ENCODE assay signal across 23 cellular contexts in the genomic region with DNA sequence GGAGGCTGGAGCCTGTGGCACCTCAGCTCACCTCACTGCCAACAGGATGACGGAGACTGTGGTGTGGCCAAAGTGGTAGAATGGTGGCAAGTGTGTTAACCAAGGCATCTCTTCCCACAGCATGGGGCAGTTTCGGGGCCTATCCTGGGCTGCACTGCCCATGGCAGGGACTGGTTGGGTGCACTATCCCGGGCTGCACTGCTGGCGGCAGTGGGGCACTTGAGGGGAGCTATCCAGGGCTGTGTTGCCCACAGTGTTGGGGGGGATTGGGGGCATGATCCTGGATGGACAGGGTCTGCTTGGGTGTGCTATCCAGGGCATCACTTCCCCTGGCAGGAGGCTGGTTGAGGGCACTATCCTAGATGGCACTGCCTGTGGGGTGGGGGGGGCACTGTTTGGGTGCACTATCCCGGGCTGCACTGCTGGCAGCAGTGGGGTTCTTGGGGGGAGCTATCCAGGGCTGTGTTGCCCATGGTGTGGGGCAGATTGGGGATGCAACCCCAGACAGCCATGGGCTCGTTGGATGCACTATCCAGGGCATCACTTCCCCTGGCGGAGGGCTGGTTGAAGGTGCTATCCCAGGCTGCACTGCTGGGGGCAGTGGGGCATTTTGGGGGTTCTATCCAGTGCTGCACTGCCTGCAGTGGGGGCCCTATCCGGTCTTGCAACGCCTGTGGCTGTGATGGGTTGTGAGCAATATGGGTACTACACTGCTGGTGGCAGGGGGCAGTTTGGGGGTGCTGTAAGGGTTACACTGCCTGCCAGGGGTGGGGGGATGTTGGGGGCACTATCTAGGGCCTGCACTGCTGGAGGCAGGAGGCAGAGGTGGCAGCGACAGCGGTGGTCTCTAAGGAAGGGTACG.
DNase-seq lines count a peak whose midpoint lies in the region; ATAC-seq and TF ChIP-seq lines count a peak whose summit lies in the region.
"Had no signal": no experiment of that assay in that cellular context is flagged by ENCODE, and none has a peak within 500 bp of the region (broad histone marks: within the 10 kb centered on the region; RNA-seq: fewer than 3 reads in every experiment).

No MANE protein-coding gene starts in this region.

- TF ChIP-seq CTCF in natural killer cell (IDR thresholded peaks at IDR 0.05) (no peak), upper lobe of right lung (IDR thresholded peaks at IDR 0.05) (no peak)

- H3K4me3 Mint-ChIP-seq in natural killer cell treated with Interleukin-12 subunit alpha and Interleukin-12 subunit beta and Interleukin-15 and Interleukin-18, amount 100 ng/mL, for 72 hours: no peak overlapping the region
- no peak overlapping the region for H3K4me3 Mint-ChIP-seq in natural killer cell
- H3K4me3 Mint-ChIP-seq: CD14-positive monocyte; CD4-positive, alpha-beta T cell; CD8-positive, alpha-beta memory T cell; GM23338; H9 had no signal

- peaks cover 17% of the 10 kb centered on the region for H3K9me3 Mint-ChIP-seq in natural killer cell treated with Interleukin-12 subunit alpha and Interleukin-12 subunit beta and Interleukin-15 and Interleukin-18, amount 100 ng/mL, for 72 hours
- H3K9me3 Mint-ChIP-seq in natural killer cell: peaks cover 9 to 14% of the 10 kb centered on the region in 2 donors

- no peaks in the 10 kb centered on the region for H3K4me1 Mint-ChIP-seq in natural killer cell treated with Interleukin-12 subunit alpha and Interleukin-12 subunit beta and Interleukin-15 and Interleukin-18, amount 100 ng/mL, for 72 hours (ENCODE audit: low read depth in 2 of 2)
- H3K4me1 Mint-ChIP-seq in natural killer cell: no peaks in the 10 kb centered on the region
- H3K4me1 Mint-ChIP-seq: CD14-positive monocyte; CD8-positive, alpha-beta memory T cell; GM23338; H9 had no signal

- no peak overlapping the region for H3K27ac ChIP-seq in upper lobe of right lung
- H3K27ac ChIP-seq: 22Rv1; BLaER1 treated with 17β-estradiol and CSF1 and Interleukin-3, amounts not matched to agents 10 nM and 100 nM had no signal

- ATAC-seq in natural killer cell treated with Interleukin-12 subunit alpha and Interleukin-12 subunit beta and Interleukin-15 and Interleukin-18, amount 100 ng/mL, for 72 hours: peak; percentile 27 to 43
- ATAC-seq in natural killer cell: no peak
- ATAC-seq in upper lobe of right lung: peak; percentile 43
- ATAC-seq: A549, GM12878, GM23338, HCT116 had no signal

- no peaks in the 10 kb centered on the region for H3K36me3 Mint-ChIP-seq in natural killer cell treated with Interleukin-12 subunit alpha and Interleukin-12 subunit beta and Interleukin-15 and Interleukin-18, amount 100 ng/mL, for 72 hours
- H3K36me3 Mint-ChIP-seq in natural killer cell: peaks cover 7% of the 10 kb centered on the region
- H3K36me3 Mint-ChIP-seq: CD14-positive monocyte; CD8-positive, alpha-beta memory T cell had no signal

- H3K4me3 ChIP-seq in upper lobe of right lung: no peak overlapping the region
- H3K4me3 ChIP-seq: A549; BLaER1 treated with 17β-estradiol and CSF1 and Interleukin-3, amounts not matched to agents 10 nM and 100 nM; GM12878; GM23338 had no signal

- intact Hi-C loops in natural killer cell (cut with micrococcal nuclease) (no loop called here), upper lobe of right lung (cut with DNase I) (no loop called here)

- peak; percentile 19 for DNase-seq in activated CD8-positive, alpha-beta memory T cell treated with anti-CD3 and anti-CD28 coated beads for 24 hours
- no peak for DNase-seq in activated CD8-positive, alpha-beta memory T cell treated with anti-CD3 and anti-CD28 coated beads, Interleukin-2, amount 50 U/mL, for 4 hours
- no peak for DNase-seq in natural killer cell treated with Interleukin-12 subunit alpha and Interleukin-12 subunit beta and Interleukin-15 and Interleukin-18, amount 100 ng/mL, for 72 hours (ENCODE audit: low spot score)
- DNase-seq in natural killer cell (no peak), upper lobe of right lung (no peak), A172 (ENCODE audit: low spot score) (no peak)
- DNase-seq: ACHN; AML-193; BE2C; CD4-positive, alpha-beta T cell; CD8-positive, alpha-beta memory T cell; DMS 273 treated with DMSO at 0.1 percent for 48 hours; DMS79; EL; GDM1; H9 had no signal

- H3K27me3 Mint-ChIP-seq in natural killer cell treated with Interleukin-12 subunit alpha and Interleukin-12 subunit beta and Interleukin-15 and Interleukin-18, amount 100 ng/mL, for 72 hours: no peaks in the 10 kb centered on the region
- H3K27me3 Mint-ChIP-seq in natural killer cell (ENCODE audit: low read depth in 2 of 2): no peaks in the 10 kb centered on the region
- H3K27me3 Mint-ChIP-seq: CD4-positive, alpha-beta T cell; CD8-positive, alpha-beta memory T cell had no signal

- H3K27me3 ChIP-seq in upper lobe of right lung: no peaks in the 10 kb centered on the region
- H3K27me3 ChIP-seq: BE2C; BLaER1 treated with 17β-estradiol and CSF1 and Interleukin-3, amounts not matched to agents 10 nM and 100 nM had no signal

- no peak overlapping the region for H3K27ac Mint-ChIP-seq in natural killer cell treated with Interleukin-12 subunit alpha and Interleukin-12 subunit beta and Interleukin-15 and Interleukin-18, amount 100 ng/mL, for 72 hours
- H3K27ac Mint-ChIP-seq in natural killer cell: no peak overlapping the region
- H3K27ac Mint-ChIP-seq: CD14-positive monocyte; CD4-positive, alpha-beta T cell; GM23338; H9 had no signal

- H3K36me3 ChIP-seq in upper lobe of right lung: no peaks in the 10 kb centered on the region
- H3K36me3 ChIP-seq: BE2C; BLaER1 treated with 17β-estradiol and CSF1 and Interleukin-3, amounts not matched to agents 10 nM and 100 nM had no signal

- H3K4me1 ChIP-seq in upper lobe of right lung: no peaks in the 10 kb centered on the region
- H3K4me1 ChIP-seq: BE2C; BLaER1 treated with 17β-estradiol and CSF1 and Interleukin-3, amounts not matched to agents 10 nM and 100 nM had no signal

- H3K9me3 ChIP-seq in upper lobe of right lung: no peaks in the 10 kb centered on the region
- H3K9me3 ChIP-seq: A549; BE2C; BLaER1 treated with 17β-estradiol and CSF1 and Interleukin-3, amounts not matched to agents 10 nM and 100 nM had no signal

Comparison
In these comparisons a context has a peak if more than half of its experiments do, and no peak if none do; other contexts are left out.
1. ATAC-seq: peak in natural killer cell treated with Interleukin-12 subunit alpha and Interleukin-12 subunit beta and Interleukin-15 and Interleukin-18, amount 100 ng/mL, for 72 hours (2 of 2) and upper lobe of right lung (single experiment); none in natural killer cell (0 of 3).